ENCODE assay signal across 9 cellular contexts in the genomic region with DNA sequence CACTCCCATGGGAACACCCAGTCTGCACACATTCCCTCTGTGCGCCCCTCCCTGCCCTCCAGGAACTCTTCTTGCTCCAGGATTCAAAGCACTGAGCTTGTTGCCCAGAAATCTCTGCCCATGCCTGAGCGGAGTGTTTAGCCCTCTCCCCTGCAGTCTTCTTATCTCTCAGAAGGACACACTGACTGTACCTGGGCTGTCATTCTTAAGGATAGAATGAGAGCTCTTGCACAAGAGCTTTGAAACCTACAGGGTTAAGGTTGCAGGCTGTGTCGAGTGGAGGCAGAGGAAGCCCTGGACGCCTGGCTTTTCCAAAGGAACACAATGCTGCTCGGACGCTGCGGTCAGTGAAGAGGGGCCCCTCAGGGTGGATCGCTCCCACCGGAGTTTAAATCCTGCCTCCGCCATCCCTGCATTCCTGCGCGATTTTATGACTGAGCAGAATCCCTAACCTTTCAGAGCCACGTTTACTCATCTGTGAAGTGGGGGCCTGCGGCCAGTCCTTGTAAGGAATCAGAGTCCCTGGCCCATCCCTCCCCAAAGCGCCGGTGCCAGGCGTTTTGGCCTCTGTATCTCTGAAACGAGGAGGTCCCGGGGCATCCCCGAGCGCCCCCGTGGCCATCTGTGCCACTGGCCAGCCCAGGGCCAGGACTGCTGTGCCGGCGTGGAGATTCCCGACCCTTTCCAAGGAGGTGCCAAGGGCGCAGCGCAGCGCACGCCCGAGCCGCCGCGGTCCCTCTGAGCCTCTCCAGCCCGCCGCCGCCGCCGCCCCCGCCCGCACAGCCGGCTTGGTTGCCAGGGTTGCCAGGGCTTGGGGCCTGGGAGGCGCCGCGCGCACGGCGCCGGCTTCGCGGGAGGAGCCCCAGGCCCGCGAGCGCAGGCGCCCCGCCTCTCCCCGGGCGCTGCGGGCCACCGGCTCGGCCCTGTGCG. TPM values are rescaled to one million over a fixed set of nuclear protein-coding genes. Genes with fewer than 3 reads are reported as not detected.
A peak's percentile ranks its signal among the peaks of the same experiment; 100 is the strongest.
DNase-seq lines count a peak whose midpoint lies in the region; ATAC-seq, FAIRE-seq and TF ChIP-seq lines count a peak whose summit lies in the region.
"Had no signal": no experiment of that assay in that cellular context is flagged by ENCODE, and none has a peak within 500 bp of the region (broad histone marks: within the 10 kb centered on the region; RNA-seq: fewer than 3 reads in every experiment).

No MANE protein-coding gene starts in this region.

- no peak overlapping the region for H2AFZ ChIP-seq in keratinocyte (ENCODE audit: control insufficient read depth, low read length)

- peak; percentile 64 for ATAC-seq in stimulated activated naive CD8-positive, alpha-beta T cell treated with anti-CD3 and anti-CD28 coated beads, Interleukin-15, amount 100 ng/mL, for 72 hours
- ATAC-seq in GM19023 (IDR thresholded peaks at IDR 0.05; ENCODE audit: unreplicated experiment) = no peak

- H3K27ac ChIP-seq in keratinocyte (ENCODE audit: control insufficient read depth, insufficient read depth, low read length) = no peak overlapping the region
- H3K27ac ChIP-seq: 22Rv1 had no signal

- no peaks in the 10 kb centered on the region for H3K27me3 ChIP-seq in adipocyte (replicated peaks; ENCODE audit: control insufficient read depth, insufficient read depth, low read length)
- H3K27me3 ChIP-seq in keratinocyte (ENCODE audit: control insufficient read depth, extremely low read depth, insufficient read depth, low read length) = no peaks in the 10 kb centered on the region

- H3K4me1 Mint-ChIP-seq in stimulated activated naive CD8-positive, alpha-beta T cell treated with anti-CD3 and anti-CD28 coated beads, Interleukin-15, amount 100 ng/mL, for 72 hours = peaks cover 47% of the 10 kb centered on the region

- H3K36me3 ChIP-seq in adipocyte (ENCODE audit: control insufficient read depth, insufficient read depth, low read length, severe bottlenecking) = no peaks in the 10 kb centered on the region
- peaks cover 0 to 5% of the 10 kb centered on the region in 2 experiments for H3K36me3 ChIP-seq in keratinocyte (ENCODE audit: control insufficient read depth in 2 of 2, extremely low read depth in 1 of 2, insufficient read depth in 2 of 2, low read length in 2 of 2)

- FAIRE-seq in keratinocyte (lab: Jason Lieb, UNC) = peak; percentile 52

- peaks cover 23% of the 10 kb centered on the region for H3K27me3 Mint-ChIP-seq in stimulated activated naive CD8-positive, alpha-beta T cell treated with anti-CD3 and anti-CD28 coated beads, Interleukin-15, amount 100 ng/mL, for 72 hours

- H3K4me3 ChIP-seq in adipocyte (ENCODE audit: low read length) (peak overlapping the region; percentile 78), keratinocyte (ENCODE audit: control insufficient read depth in 2 of 3, extremely low read depth in 1 of 3, insufficient read depth in 2 of 3, low read depth in 1 of 3, low read length in 3 of 3) (peak overlapping the region in 2 of 3 experiments; percentile 23 to 44)

- dilution Hi-C loops in keratinocyte (cut with MboI; ENCODE audit: extremely low pct_ligation_motif_present, low sequenced_read_pairs) = no loop called here

- peak overlapping the region; percentile 79 for H3K9ac ChIP-seq in adipocyte (ENCODE audit: low read length)
- peak overlapping the region; percentile 13 for H3K9ac ChIP-seq in keratinocyte (ENCODE audit: control insufficient read depth, extremely low read depth, insufficient read depth, low read length)

- H3K4me3 Mint-ChIP-seq in stimulated activated naive CD8-positive, alpha-beta T cell treated with anti-CD3 and anti-CD28 coated beads, Interleukin-15, amount 100 ng/mL, for 72 hours = peak overlapping the region; percentile 55 to 69

- no peaks in the 10 kb centered on the region for H3K9me3 Mint-ChIP-seq in stimulated activated naive CD8-positive, alpha-beta T cell treated with anti-CD3 and anti-CD28 coated beads, Interleukin-15, amount 100 ng/mL, for 72 hours

- no peaks in the 10 kb centered on the region for H4K20me1 ChIP-seq in keratinocyte (ENCODE audit: control insufficient read depth, extremely low read depth, insufficient read depth, low read length)

- no peak overlapping the region for H3K27ac Mint-ChIP-seq in stimulated activated naive CD8-positive, alpha-beta T cell treated with anti-CD3 and anti-CD28 coated beads, Interleukin-15, amount 100 ng/mL, for 72 hours

- H3K4me1 ChIP-seq in adipocyte (ENCODE audit: control insufficient read depth, insufficient read depth, low read length) (peaks cover 12% of the 10 kb centered on the region), keratinocyte (ENCODE audit: control insufficient read depth, extremely low read depth, insufficient read depth, low read length) (peaks cover 12% of the 10 kb centered on the region)

- no peak for TF ChIP-seq CTCF in keratinocyte (optimal IDR thresholded peaks at IDR 0.05 in 1 of 3, IDR thresholded peaks at IDR 0.05 in 1 of 3, conservative IDR thresholded peaks at IDR 0.05 in 1 of 3; ENCODE audit: extremely low read depth in 1 of 3, insufficient read depth in 2 of 3, low read length in 3 of 3)

- H3K79me2 ChIP-seq in keratinocyte (ENCODE audit: control insufficient read depth, insufficient read depth, low read length) = no peaks in the 10 kb centered on the region

- no peaks in the 10 kb centered on the region for H3K9me3 ChIP-seq in adipocyte (ENCODE audit: control insufficient read depth, low read length)
- no peaks in the 10 kb centered on the region for H3K9me3 ChIP-seq in keratinocyte (ENCODE audit: control insufficient read depth, low read depth, low read length)

- no peaks in the 10 kb centered on the region for H3K9me1 ChIP-seq in keratinocyte (ENCODE audit: control insufficient read depth, extremely low read depth, insufficient read depth, low read length)

- DNase-seq in DMS 273 (lab: John Stamatoyannopoulos, UW; ENCODE audit: unreplicated experiment) (peak; percentile 80), DMS 273 treated with DMSO at 0.1 percent for 48 hours (lab: John Stamatoyannopoulos, UW) (no peak), adipocyte (ENCODE audit: low read depth) (peak; percentile 77), keratinocyte (ENCODE audit: low read depth, low spot score) (no peak), GOT3 (lab: John Stamatoyannopoulos, UW) (no peak), SIG-M5 treated with dmso at 0.1 percent for 504 hours (lab: John Stamatoyannopoulos, UW; ENCODE audit: unreplicated experiment) (no peak)
- DNase-seq in stimulated activated naive CD8-positive, alpha-beta T cell treated with anti-CD3 and anti-CD28 coated beads, Interleukin-15, amount 100 ng/mL, for 72 hours = no peak

- peak overlapping the region; percentile 74 for H3K4me2 ChIP-seq in keratinocyte (ENCODE audit: control insufficient read depth, extremely low read depth, insufficient read depth, low read depth, low read length)

RNA-seq across cellular contexts. Expression of a gene that starts 58.9 kb away (rescaled TPM):
- polyA plus RNA-seq in keratinocyte = 50.8 to 88.4 TPM (median 63.6 TPM) in 3 replicates
- 17.4 TPM for polyA plus RNA-seq in keratinocyte (2011; ENCODE audit: low read depth)
- polyA plus RNA-seq in keratinocyte (2011; cell fraction: cytosol; rRNA removed) = 66.2 and 78.5 TPM in 2 replicates
- 75.3 and 96.1 TPM in 2 replicates for polyA plus RNA-seq in keratinocyte (2011; cell fraction: nucleus; rRNA removed)
- 38.7 and 63.1 TPM in 2 replicates for polyA plus RNA-seq in keratinocyte (2012; ENCODE audit: low replicate concordance)
- 83.0 to 191 TPM (median 115 TPM) in 3 replicates for polyA minus RNA-seq in keratinocyte
- polyA minus RNA-seq in keratinocyte (2011; cell fraction: cytosol; rRNA and poly(A)+ RNA removed) = 111 TPM
- 46.8 and 59.2 TPM in 2 replicates for polyA minus RNA-seq in keratinocyte (2011; cell fraction: nucleus; rRNA and poly(A)+ RNA removed)

Comparison
In these comparisons a context has a peak if more than half of its experiments do, and no peak if none do; other contexts are left out.
1. DNase-seq: peak in DMS 273 (single experiment) and adipocyte (single experiment); none in DMS 273 treated with DMSO at 0.1 percent for 48 hours (single experiment), keratinocyte (single experiment), stimulated activated naive CD8-positive, alpha-beta T cell treated with anti-CD3 and anti-CD28 coated beads, Interleukin-15, amount 100 ng/mL, for 72 hours (0 of 2), GOT3 (single experiment) and SIG-M5 treated with dmso at 0.1 percent for 504 hours (single experiment).